19 cellular contexts compared by ENCODE assay signal in the genomic region with DNA sequence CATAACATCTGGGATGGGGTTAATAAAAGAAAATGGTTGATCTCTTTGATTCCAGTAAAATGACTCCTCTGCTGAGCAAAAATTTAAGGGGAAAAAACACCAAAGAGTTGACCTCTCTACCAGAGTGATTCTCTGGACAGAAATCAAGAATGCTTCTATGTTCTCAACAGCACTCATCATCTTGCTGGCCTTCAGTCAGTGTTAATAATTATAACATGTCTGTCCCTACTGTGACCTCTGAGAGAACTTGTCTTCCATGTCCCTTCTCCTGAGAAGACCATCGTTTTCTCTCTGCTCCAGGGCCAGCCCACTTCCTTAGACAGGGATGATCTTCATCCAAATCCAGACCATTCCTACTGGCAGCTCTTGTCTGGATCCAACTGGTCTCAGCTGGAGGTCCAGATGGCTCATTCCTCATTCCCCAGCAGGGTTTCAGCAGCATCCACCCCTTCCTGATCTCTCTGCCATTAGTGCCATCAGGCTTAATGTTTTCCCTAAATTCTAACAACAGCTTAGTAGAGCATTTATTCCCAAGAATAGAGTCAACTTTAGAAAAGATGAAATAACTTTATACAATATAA.
DNase-seq lines count a peak whose midpoint lies in the region; ATAC-seq and TF ChIP-seq lines count a peak whose summit lies in the region.
"Had no signal": no experiment of that assay in that cellular context is flagged by ENCODE, and none has a peak within 500 bp of the region (broad histone marks: within the 10 kb centered on the region; RNA-seq: fewer than 3 reads in every experiment).

No MANE protein-coding gene starts in this region.

- H3K4me3 Mint-ChIP-seq in chondrocyte (ENCODE audit: unreplicated experiment), result no peak overlapping the region
- H3K4me3 Mint-ChIP-seq: CD4-positive, alpha-beta memory T cell had no signal

- dilution Hi-C loops in IMR-90 (cut with HindIII; ENCODE audit: low sequenced_read_pairs, unreplicated experiment), result no loop called here

- H3K79me1 ChIP-seq in IMR-90 (ENCODE audit: low read depth in 1 of 2, low read length in 2 of 2), result no peaks in the 10 kb centered on the region

- H4K91ac ChIP-seq in IMR-90 (ENCODE audit: insufficient read depth, low read depth, low read length), result no peak overlapping the region

- H3K27me3 Mint-ChIP-seq in chondrocyte (ENCODE audit: low read depth), result no peaks in the 10 kb centered on the region

- H3K18ac ChIP-seq in IMR-90 (ENCODE audit: low read depth, low read length), result no peak overlapping the region

- peak; percentile 24 for DNase-seq in AG20443 (ENCODE audit: low spot score)
- peak; percentile 16 for DNase-seq in IMR-90
- no peak for DNase-seq in chondrocyte (ENCODE audit: low spot score)
- no peak for DNase-seq in left lung
- DNase-seq in GM10266 (ENCODE audit: extremely low spot score), result no peak
- DNase-seq in tibial artery, result no peak
- no peak for DNase-seq in mucosa of descending colon
- DNase-seq in SHP77 (lab: John Stamatoyannopoulos, UW), result no peak
- DNase-seq: activated CD4-positive, alpha-beta T cell treated with anti-CD3 and anti-CD28 coated beads, Interleukin-2, amount 50 U/mL, for 1 hour; anterior cingulate cortex; CD4-positive, alpha-beta memory T cell; DMS79 treated with DMSO at 0.1 percent for 48 hours; left ventricle myocardium inferior; NCI-H1048; NCI-H2081; NCI-H526; SW 1271 had no signal

- H3K4me1 ChIP-seq in IMR-90 (ENCODE audit: control insufficient read depth, insufficient read depth, low read length) (peaks cover 2% of the 10 kb centered on the region), left lung (no peaks in the 10 kb centered on the region), tibial artery (no peaks in the 10 kb centered on the region), mucosa of descending colon (ENCODE audit: low read depth) (no peaks in the 10 kb centered on the region)
- H3K4me1 ChIP-seq: left ventricle myocardium inferior, suprapubic skin had no signal

- H3K9me3 ChIP-seq in IMR-90 (ENCODE audit: control insufficient read depth, insufficient read depth, low read length) (no peaks in the 10 kb centered on the region), left lung (no peaks in the 10 kb centered on the region), tibial artery (no peaks in the 10 kb centered on the region), mucosa of descending colon (no peaks in the 10 kb centered on the region)
- H3K9me3 ChIP-seq: left ventricle myocardium inferior, suprapubic skin had no signal

- H3K4me2 ChIP-seq in IMR-90 (ENCODE audit: low read depth, low read length), result no peak overlapping the region
- H3K4me2 ChIP-seq: KMS-11 had no signal

- TF ChIP-seq POLR2A in IMR-90 (IDR thresholded peaks at IDR 0.05; ENCODE audit: low read depth, low read length), result no peak

- peak overlapping the region; percentile 68 for H3K27ac Mint-ChIP-seq in chondrocyte (ENCODE audit: unreplicated experiment)
- H3K27ac Mint-ChIP-seq: CD4-positive, alpha-beta memory T cell had no signal

- peaks cover 56% of the 10 kb centered on the region for H3K4me1 Mint-ChIP-seq in chondrocyte (ENCODE audit: low read depth)
- H3K4me1 Mint-ChIP-seq: CD4-positive, alpha-beta memory T cell had no signal

- H2BK15ac ChIP-seq in IMR-90 (ENCODE audit: low read depth, low read length), result no peak overlapping the region

- H3K27ac ChIP-seq in IMR-90 (ENCODE audit: insufficient read depth, low read length) (no peak overlapping the region), left lung (no peak overlapping the region), tibial artery (no peak overlapping the region)
- H3K27ac ChIP-seq: KMS-11, left ventricle myocardium inferior, suprapubic skin had no signal

- TF ChIP-seq RAD21 in IMR-90 (IDR thresholded peaks at IDR 0.05; ENCODE audit: low read length), result no peak

- H2AK9ac ChIP-seq in IMR-90 (replicated peaks; ENCODE audit: low read depth, low read length, poor library complexity), result no peak overlapping the region

- H3K14ac ChIP-seq in IMR-90 (replicated peaks; ENCODE audit: low read depth, low read length), result peak overlapping the region; percentile 33; the same call in 1 of the 2 replicates

- H3K36me3 ChIP-seq in IMR-90 (ENCODE audit: control insufficient read depth, insufficient read depth, low read length), result no peaks in the 10 kb centered on the region
- no peaks in the 10 kb centered on the region for H3K36me3 ChIP-seq in left lung
- H3K36me3 ChIP-seq in tibial artery, result no peaks in the 10 kb centered on the region
- no peaks in the 10 kb centered on the region for H3K36me3 ChIP-seq in mucosa of descending colon (ENCODE audit: low read depth)
- H3K36me3 ChIP-seq: left ventricle myocardium inferior, suprapubic skin had no signal

- H3K36me3 Mint-ChIP-seq in chondrocyte (ENCODE audit: low read depth), result peaks cover 7% of the 10 kb centered on the region
- H3K36me3 Mint-ChIP-seq: CD4-positive, alpha-beta memory T cell had no signal

- BruUV-seq in IMR-90 (replicated peaks; lab: Mats Ljungman, UMichigan), result no TSS peak

- in situ Hi-C loops in IMR-90 (cut with MboI; ENCODE audit: low sequenced_read_pairs), result no loop called here

- H4K20me1 ChIP-seq in IMR-90 (ENCODE audit: insufficient read depth, low read length), result no peaks in the 10 kb centered on the region

- no peak overlapping the region for H3K56ac ChIP-seq in IMR-90 (ENCODE audit: extremely low read depth, insufficient read depth, low read length)

- CTCF ChIA-PET in IMR-90 (lab: Yijun Ruan, JAX), result no interaction called here

- ATAC-seq in IMR-90 (ENCODE audit: low read depth) (no peak; the same call in 1 of the 2 replicates), left lung (peak; percentile 25), mucosa of descending colon (no peak)

- peak overlapping the region; percentile 27; the same call in 1 of the 2 replicates for H2AK5ac ChIP-seq in IMR-90 (ENCODE audit: low read depth, low read length)

- WGBS in IMR-90 (ENCODE audit: extremely low coverage in 2 of 2, insufficient read length in 1 of 2), 2 experiments, result 60% methylated on average over 1 of the region's 1 CpG; no CpG with 5 or more reads in 1 of the 2 experiments

- intact Hi-C loops in IMR-90 (cut with micrococcal nuclease), result no loop called here
- intact Hi-C loops in left lung (cut with DNase I), result no loop called here
- intact Hi-C loops in tibial artery (cut with DNase I; ENCODE audit: low total_unique reads), result no loop called here
- intact Hi-C loops in mucosa of descending colon (cut with DNase I, micrococcal nuclease), result no loop called here

- H4K5ac ChIP-seq in IMR-90 (ENCODE audit: low read depth, low read length), result peak overlapping the region; percentile 42; the same call in 1 of the 2 replicates

- H3K4ac ChIP-seq in IMR-90 (ENCODE audit: low read depth, low read length), result peak overlapping the region; percentile 60; the same call in 1 of the 2 replicates

- H3K9me3 Mint-ChIP-seq in chondrocyte (ENCODE audit: low read depth), result no peaks in the 10 kb centered on the region
- H3K9me3 Mint-ChIP-seq: CD4-positive, alpha-beta memory T cell had no signal

- H3K9ac ChIP-seq in IMR-90 (ENCODE audit: low read depth, low read length), result no peak overlapping the region
- H3K9ac ChIP-seq: KMS-11 had no signal

- TF ChIP-seq CTCF in IMR-90 (conservative IDR thresholded peaks at IDR 0.05; ENCODE audit: low read depth, low read length) (no peak), chondrocyte (IDR thresholded peaks at IDR 0.05) (no peak), left lung (IDR thresholded peaks at IDR 0.05) (no peak), GM10266 (IDR thresholded peaks at IDR 0.05; ENCODE audit: control insufficient read depth, insufficient read depth, low read depth, missing control alignments) (no peak), tibial artery (IDR thresholded peaks at IDR 0.05) (no peak), mucosa of descending colon (IDR thresholded peaks at IDR 0.05) (no peak)

- no peaks in the 10 kb centered on the region for H3K9me1 ChIP-seq in IMR-90 (ENCODE audit: insufficient read depth, low read length)

- H3K4me3 ChIP-seq in IMR-90 (ENCODE audit: insufficient read depth, low read depth, low read length) (no peak overlapping the region), left lung (no peak overlapping the region), tibial artery (no peak overlapping the region), mucosa of descending colon (no peak overlapping the region)
- H3K4me3 ChIP-seq: left ventricle myocardium inferior, suprapubic skin had no signal

- POLR2A ChIA-PET in IMR-90 (lab: Charles Lee; ENCODE audit: unreplicated experiment), result no interaction called here

- H3K23ac ChIP-seq in IMR-90 (ENCODE audit: low read depth, low read length), result peak overlapping the region; percentile 71; the same call in 1 of the 2 replicates

- no peak overlapping the region for H2BK5ac ChIP-seq in IMR-90 (ENCODE audit: low read depth, low read length, poor library complexity, severe bottlenecking)

- H3K27me3 ChIP-seq in IMR-90 (ENCODE audit: control insufficient read depth, insufficient read depth, low read length), result no peaks in the 10 kb centered on the region
- no peaks in the 10 kb centered on the region for H3K27me3 ChIP-seq in left lung
- H3K27me3 ChIP-seq in tibial artery, result no peaks in the 10 kb centered on the region
- H3K27me3 ChIP-seq: suprapubic skin had no signal

- H2BK20ac ChIP-seq in IMR-90 (ENCODE audit: low read depth, low read length), result no peak overlapping the region

- no peak overlapping the region for H2AFZ ChIP-seq in IMR-90 (replicated peaks; ENCODE audit: low read length, poor library complexity)

- H2BK120ac ChIP-seq in IMR-90 (ENCODE audit: low read depth, low read length), result peak overlapping the region; percentile 40; the same call in 1 of the 2 replicates

- no peak overlapping the region; a peak in 1 of 4 replicates for H4K8ac ChIP-seq in IMR-90 (ENCODE audit: low read depth in 2 of 2, low read length in 2 of 2)

TF ChIP-seq in IMR-90, 13 proteins besides CTCF, POLR2A, EP300 and RAD21:
- no peak for TF ChIP-seq NFE2L2 (IDR thresholded peaks at IDR 0.05; ENCODE audit: low read depth, low read length)
TF ChIP-seq in IMR-90: peak in this region for 0.

Comparison
In these comparisons a context has a peak if more than half of its experiments do, and no peak if none do; other contexts are left out.
1. DNase-seq: peak in AG20443 (single experiment) and IMR-90 (single experiment); none in chondrocyte (single experiment), left lung (0 of 2), GM10266 (single experiment), tibial artery (0 of 2), mucosa of descending colon (0 of 3) and SHP77 (0 of 2).